In genomic region chr10:52940921-52941320, GRCh38 we compare ENCODE assay signal across 1 cellular context.
TF ChIP-seq lines count a peak whose summit lies in the region.

No MANE protein-coding gene starts in this region.

TF ChIP-seq in H1, 55 proteins besides CTCF, POLR2A, EP300 and RAD21:
- no peak for TF ChIP-seq BACH1 (IDR thresholded peaks at IDR 0.05; ENCODE audit: low read length)
- no peak for TF ChIP-seq RFX5 (IDR thresholded peaks at IDR 0.05; ENCODE audit: borderline replicate concordance, low read depth, low read length)
- TF ChIP-seq CHD1 (IDR thresholded peaks at IDR 0.05; ENCODE audit: low read depth, low read length), result no peak
- TF ChIP-seq CREB1 (IDR thresholded peaks at IDR 0.05), result no peak
- TF ChIP-seq MAFK (IDR thresholded peaks at IDR 0.05; ENCODE audit: low read depth, low read length), result no peak
- TF ChIP-seq POU5F1 (IDR thresholded peaks at IDR 0.05; ENCODE audit: low read depth, low read length), result no peak
- TF ChIP-seq KDM4A (IDR thresholded peaks at IDR 0.05; ENCODE audit: low read depth, low read length, severe bottlenecking), result no peak
- no peak for TF ChIP-seq MAX (IDR thresholded peaks at IDR 0.05)
- no peak for TF ChIP-seq TAF1 (IDR thresholded peaks at IDR 0.05; ENCODE audit: low read depth, low read length)
